In genomic region chr11:123822022-123822421, GRCh38 we compare ENCODE assay signal across 21 cellular contexts. TPM values are rescaled to one million over a fixed set of nuclear protein-coding genes. Genes with fewer than 3 reads are reported as not detected.
DNase-seq lines count a peak whose midpoint lies in the region; ATAC-seq and TF ChIP-seq lines count a peak whose summit lies in the region.
"Had no signal": no experiment of that assay in that cellular context is flagged by ENCODE, and none has a peak within 500 bp of the region (broad histone marks: within the 10 kb centered on the region; RNA-seq: fewer than 3 reads in every experiment).

No MANE protein-coding gene starts in this region.

- H2BK5ac ChIP-seq in mesendoderm (ENCODE audit: low read length): no peak overlapping the region
- no peak overlapping the region for H2BK5ac ChIP-seq in mesenchymal stem cell (ENCODE audit: low read depth, low read length, poor library complexity, severe bottlenecking)

- H3K4me2 ChIP-seq in mesendoderm (ENCODE audit: low read length): no peak overlapping the region
- no peak overlapping the region for H3K4me2 ChIP-seq in mesenchymal stem cell (ENCODE audit: low read length, poor library complexity, severe bottlenecking)

- no peaks in the 10 kb centered on the region for H3K9me3 ChIP-seq in mesenchymal stem cell (ENCODE audit: control insufficient read depth, low read length)
- H3K9me3 ChIP-seq: esophagus muscularis mucosa, thoracic aorta had no signal

- peaks cover 2% of the 10 kb centered on the region for H3K4me1 Mint-ChIP-seq in activated CD4-positive, alpha-beta T cell treated with anti-CD3 and anti-CD28 coated beads, Interleukin-2, amount 10 ng/mL, durations not matched to agents 24 days and 14 days
- no peaks in the 10 kb centered on the region for H3K4me1 Mint-ChIP-seq in activated CD4-positive, alpha-beta T cell treated with anti-CD3 and anti-CD28 coated beads for 36 hours
- H3K4me1 Mint-ChIP-seq in type B pancreatic cell (ENCODE audit: unreplicated experiment): peaks cover 9% of the 10 kb centered on the region
- no peaks in the 10 kb centered on the region for H3K4me1 Mint-ChIP-seq in activated T-cell treated with anti-CD3 and anti-CD28 coated beads, Interleukin-2, amount 50 U/mL, for 24 hours (ENCODE audit: low read depth)
- H3K4me1 Mint-ChIP-seq in CD14-positive monocyte: no peaks in the 10 kb centered on the region

- H3K4me3 Mint-ChIP-seq in activated CD4-positive, alpha-beta T cell treated with anti-CD3 and anti-CD28 coated beads, Interleukin-2, amount 10 ng/mL, durations not matched to agents 24 days and 14 days: no peak overlapping the region
- H3K4me3 Mint-ChIP-seq in activated CD4-positive, alpha-beta T cell treated with anti-CD3 and anti-CD28 coated beads for 36 hours: no peak overlapping the region
- H3K4me3 Mint-ChIP-seq in type B pancreatic cell (peak overlapping the region; percentile 16), CD14-positive monocyte (no peak overlapping the region)
- no peak overlapping the region for H3K4me3 Mint-ChIP-seq in activated T-cell treated with anti-CD3 and anti-CD28 coated beads, Interleukin-2, amount 50 U/mL, for 24 hours

- POLR2A ChIA-PET in activated CD4-positive, alpha-beta T cell treated with anti-CD3 and anti-CD28 coated beads for 36 hours (lab: Charles Lee): no interaction called here

- H4K8ac ChIP-seq in mesendoderm (ENCODE audit: low read depth, low read length) (no peak overlapping the region), mesenchymal stem cell (ENCODE audit: low read length) (no peak overlapping the region)

- H3K9me3 Mint-ChIP-seq in activated CD4-positive, alpha-beta T cell treated with anti-CD3 and anti-CD28 coated beads, Interleukin-2, amount 10 ng/mL, durations not matched to agents 24 days and 14 days: no peaks in the 10 kb centered on the region
- no peaks in the 10 kb centered on the region for H3K9me3 Mint-ChIP-seq in activated CD4-positive, alpha-beta T cell treated with anti-CD3 and anti-CD28 coated beads for 36 hours (ENCODE audit: low read depth)
- H3K9me3 Mint-ChIP-seq in type B pancreatic cell (no peaks in the 10 kb centered on the region), CD14-positive monocyte (peaks cover 0 to 4% (median 2%) of the 10 kb centered on the region in 7 donors)
- H3K9me3 Mint-ChIP-seq in activated T-cell treated with anti-CD3 and anti-CD28 coated beads, Interleukin-2, amount 50 U/mL, for 24 hours: peaks cover 2% of the 10 kb centered on the region

- no peak overlapping the region for H3K4me3 ChIP-seq in mesendoderm (ENCODE audit: low read length)
- no peak overlapping the region for H3K4me3 ChIP-seq in mesenchymal stem cell (ENCODE audit: insufficient read depth in 1 of 2, low read depth in 1 of 2, low read length in 2 of 2)
- H3K4me3 ChIP-seq: esophagus muscularis mucosa, K562, thoracic aorta had no signal

- H3K79me2 ChIP-seq in mesendoderm (ENCODE audit: control insufficient read depth, insufficient read depth, low read length): no peaks in the 10 kb centered on the region

- peak overlapping the region; percentile 5 for H3K27ac Mint-ChIP-seq in activated CD4-positive, alpha-beta T cell treated with anti-CD3 and anti-CD28 coated beads, Interleukin-2, amount 10 ng/mL, durations not matched to agents 24 days and 14 days
- no peak overlapping the region for H3K27ac Mint-ChIP-seq in activated CD4-positive, alpha-beta T cell treated with anti-CD3 and anti-CD28 coated beads for 36 hours
- peak overlapping the region; percentile 88 for H3K27ac Mint-ChIP-seq in type B pancreatic cell
- H3K27ac Mint-ChIP-seq in activated T-cell treated with anti-CD3 and anti-CD28 coated beads, Interleukin-2, amount 50 U/mL, for 24 hours: no peak overlapping the region
- H3K27ac Mint-ChIP-seq in CD14-positive monocyte: no peak overlapping the region

- H3K4ac ChIP-seq in mesendoderm (ENCODE audit: low read depth, low read length) (no peak overlapping the region), mesenchymal stem cell (ENCODE audit: low read depth in 1 of 2, low read length in 2 of 2) (no peak overlapping the region)

- peaks cover 4% of the 10 kb centered on the region for H3K27me3 Mint-ChIP-seq in activated CD4-positive, alpha-beta T cell treated with anti-CD3 and anti-CD28 coated beads, Interleukin-2, amount 10 ng/mL, durations not matched to agents 24 days and 14 days
- H3K27me3 Mint-ChIP-seq in activated CD4-positive, alpha-beta T cell treated with anti-CD3 and anti-CD28 coated beads for 36 hours: peaks cover 11% of the 10 kb centered on the region
- peaks cover under 1% of the 10 kb centered on the region for H3K27me3 Mint-ChIP-seq in type B pancreatic cell
- H3K27me3 Mint-ChIP-seq in activated T-cell treated with anti-CD3 and anti-CD28 coated beads, Interleukin-2, amount 50 U/mL, for 24 hours: peaks cover 16% of the 10 kb centered on the region
- peaks cover 0 to 1% (median 0%) of the 10 kb centered on the region in 3 donors for H3K27me3 Mint-ChIP-seq in CD14-positive monocyte (ENCODE audit: low read depth in 3 of 3)

- intact Hi-C loops in activated CD4-positive, alpha-beta T cell treated with anti-CD3 and anti-CD28 coated beads, Interleukin-2, amount 10 ng/mL, durations not matched to agents 24 days and 14 days (cut with micrococcal nuclease): no loop called here
- intact Hi-C loops in activated CD4-positive, alpha-beta T cell treated with anti-CD3 and anti-CD28 coated beads for 36 hours (cut with DNase I, micrococcal nuclease): no loop called here
- intact Hi-C loops in CD14-positive monocyte (cut with micrococcal nuclease): no loop called here

- no peaks in the 10 kb centered on the region for H3K27me3 ChIP-seq in mesendoderm (ENCODE audit: insufficient read depth, low read length, poor library complexity)
- no peaks in the 10 kb centered on the region for H3K27me3 ChIP-seq in mesenchymal stem cell (ENCODE audit: control insufficient read depth in 1 of 2, insufficient read depth in 1 of 2, low read length in 2 of 2)
- H3K27me3 ChIP-seq: esophagus muscularis mucosa had no signal

- DNase-seq in activated CD4-positive, alpha-beta T cell treated with anti-CD3 and anti-CD28 coated beads, Interleukin-2, amount 10 ng/mL, durations not matched to agents 24 days and 14 days: no peak
- no peak for DNase-seq in activated CD4-positive, alpha-beta T cell treated with anti-CD3 and anti-CD28 coated beads for 36 hours
- peak; percentile 90 for DNase-seq in OCI-M1 (lab: John Stamatoyannopoulos, UW)
- peak; percentile 29 for DNase-seq in mesendoderm
- DNase-seq in type B pancreatic cell (ENCODE audit: extremely low spot score, unreplicated experiment): no peak
- DNase-seq in activated T-cell treated with anti-CD3 and anti-CD28 coated beads, Interleukin-2, amount 50 U/mL, for 24 hours: no peak
- no peak for DNase-seq in CD14-positive monocyte (ENCODE audit: low spot score)
- DNase-seq in mesenchymal stem cell: no peak
- DNase-seq: 8988T; activated CD8-positive, alpha-beta memory T cell treated with anti-CD3 and anti-CD28 coated beads, Interleukin-2, amount 50 U/mL, for 48 hours; activated naive CD4-positive, alpha-beta T cell treated with Interleukin-2 at 50 U/mL for 16 hours; EL; head of caudate nucleus; NCI-H1092 treated with DMSO at 0.1 percent for 48 hours; Right ventricle myocardium superior had no signal

- H2AK5ac ChIP-seq in mesendoderm (ENCODE audit: low read length) (no peak overlapping the region), mesenchymal stem cell (ENCODE audit: low read length, severe bottlenecking) (no peak overlapping the region)

- H2BK120ac ChIP-seq in mesendoderm (ENCODE audit: low read depth, low read length) (no peak overlapping the region), mesenchymal stem cell (ENCODE audit: low read depth, low read length) (no peak overlapping the region)

- H2BK15ac ChIP-seq in mesendoderm (replicated peaks; ENCODE audit: low read depth): peak overlapping the region; percentile 85
- no peak overlapping the region for H2BK15ac ChIP-seq in mesenchymal stem cell (ENCODE audit: low read depth, poor library complexity, severe bottlenecking)

- no peak overlapping the region for H3K14ac ChIP-seq in mesenchymal stem cell (ENCODE audit: low read length in 2 of 2)

- ATAC-seq in activated CD4-positive, alpha-beta T cell treated with anti-CD3 and anti-CD28 coated beads for 36 hours: no peak
- ATAC-seq: K562 had no signal

- H3K56ac ChIP-seq in mesendoderm (ENCODE audit: low read length): no peak overlapping the region

- H3K79me1 ChIP-seq in mesendoderm (ENCODE audit: low read length) (no peaks in the 10 kb centered on the region), mesenchymal stem cell (replicated peaks; ENCODE audit: low read length, poor library complexity, severe bottlenecking) (no peaks in the 10 kb centered on the region)

- no peaks in the 10 kb centered on the region for H3K36me3 Mint-ChIP-seq in activated CD4-positive, alpha-beta T cell treated with anti-CD3 and anti-CD28 coated beads, Interleukin-2, amount 10 ng/mL, durations not matched to agents 24 days and 14 days (ENCODE audit: low read depth)
- no peaks in the 10 kb centered on the region for H3K36me3 Mint-ChIP-seq in activated CD4-positive, alpha-beta T cell treated with anti-CD3 and anti-CD28 coated beads for 36 hours (ENCODE audit: low read depth)
- H3K36me3 Mint-ChIP-seq in type B pancreatic cell (no peaks in the 10 kb centered on the region), CD14-positive monocyte (no peaks in the 10 kb centered on the region)
- H3K36me3 Mint-ChIP-seq in activated T-cell treated with anti-CD3 and anti-CD28 coated beads, Interleukin-2, amount 50 U/mL, for 24 hours (ENCODE audit: low read depth): no peaks in the 10 kb centered on the region

- H3K23ac ChIP-seq in mesendoderm (ENCODE audit: low read length): no peak overlapping the region
- H3K23ac ChIP-seq in mesenchymal stem cell (ENCODE audit: low read length in 2 of 2): no peak overlapping the region

- H3K18ac ChIP-seq in mesendoderm (ENCODE audit: low read length) (peak overlapping the region; percentile 39), mesenchymal stem cell (ENCODE audit: low read depth in 1 of 2, low read length in 2 of 2) (no peak overlapping the region)

- H3K36me3 ChIP-seq in mesendoderm (ENCODE audit: control insufficient read depth, insufficient read depth, low read length): no peaks in the 10 kb centered on the region
- no peaks in the 10 kb centered on the region for H3K36me3 ChIP-seq in mesenchymal stem cell (ENCODE audit: control insufficient read depth in 1 of 2, insufficient read depth in 2 of 2, low read depth in 1 of 2, low read length in 2 of 2)
- H3K36me3 ChIP-seq: esophagus muscularis mucosa, thoracic aorta had no signal

- H4K91ac ChIP-seq in mesenchymal stem cell (ENCODE audit: low read length): no peak overlapping the region

- CTCF ChIA-PET in activated CD4-positive, alpha-beta T cell treated with anti-CD3 and anti-CD28 coated beads for 36 hours (lab: Charles Lee): no interaction called here

- TF ChIP-seq CTCF in type B pancreatic cell (conservative IDR thresholded peaks at IDR 0.05) (no peak), CD14-positive monocyte (IDR thresholded peaks at IDR 0.05) (no peak)

- H4K5ac ChIP-seq in mesendoderm (ENCODE audit: low read length): no peak overlapping the region

- H2BK12ac ChIP-seq in mesenchymal stem cell (ENCODE audit: low read length in 2 of 2): no peak overlapping the region

- no peak overlapping the region for H3K9ac ChIP-seq in mesendoderm (ENCODE audit: low read length)
- no peak overlapping the region for H3K9ac ChIP-seq in mesenchymal stem cell (ENCODE audit: low read length)

- WGBS in mesendoderm (ENCODE audit: extremely low coverage, insufficient coverage, low lambda C conversion rate): no CpG with 5 or more reads among the region's 2 CpGs
- WGBS in mesenchymal stem cell: 3% methylated on average over 2 of the region's 2 CpGs

- H2AFZ ChIP-seq in mesenchymal stem cell (ENCODE audit: low read depth, low read length): no peak overlapping the region

- H3K4me1 ChIP-seq in mesendoderm (ENCODE audit: control insufficient read depth, low read depth, low read length) (no peaks in the 10 kb centered on the region), mesenchymal stem cell (ENCODE audit: control insufficient read depth, insufficient read depth, low read depth, low read length) (no peaks in the 10 kb centered on the region)
- H3K4me1 ChIP-seq: esophagus muscularis mucosa had no signal

- no peak overlapping the region for H3K27ac ChIP-seq in mesendoderm (ENCODE audit: low read depth, low read length)
- no peak overlapping the region for H3K27ac ChIP-seq in mesenchymal stem cell (ENCODE audit: low read length, poor library complexity, severe bottlenecking)
- H3K27ac ChIP-seq: C4-2B, esophagus muscularis mucosa, thoracic aorta had no signal

RNA-seq across cellular contexts. Expression of gene OR6M1, which starts 15.9 kb away (rescaled TPM):
- total RNA-seq in activated CD4-positive, alpha-beta T cell treated with anti-CD3 and anti-CD28 coated beads, Interleukin-2, amount 10 ng/mL, durations not matched to agents 24 days and 14 days: not detected in 2 replicates
- not detected for total RNA-seq in activated CD4-positive, alpha-beta T cell treated with anti-CD3 and anti-CD28 coated beads for 36 hours
- not detected for polyA plus RNA-seq in mesendoderm (2013, experiment 1 of 2)
- not detected for polyA plus RNA-seq in mesendoderm (2013, experiment 2 of 2)
- total RNA-seq in type B pancreatic cell (ENCODE audit: low replicate concordance): not detected in 2 replicates
- polyA plus RNA-seq in CD14-positive monocyte: not detected
- polyA plus RNA-seq in mesenchymal stem cell (2013, experiment 1 of 2): not detected
- polyA plus RNA-seq in mesenchymal stem cell (2013, experiment 2 of 2): not detected
- total RNA-seq: dermis microvascular lymphatic vessel endothelial cell; esophagus muscularis mucosa; K562; Right ventricle myocardium superior; T-helper 2 cell treated with Interferon-gamma antibody and Interleukin-4, amounts not matched to agents 100 ng/mL and 5 ng/mL, for 36 hours; thoracic aorta had no signal
- polyA plus RNA-seq: K562 had no signal

Comparison
In these comparisons a context has a peak if more than half of its experiments do, and no peak if none do; other contexts are left out.
1. H3K27ac Mint-ChIP-seq: peak in activated CD4-positive, alpha-beta T cell treated with anti-CD3 and anti-CD28 coated beads, Interleukin-2, amount 10 ng/mL, durations not matched to agents 24 days and 14 days (single experiment) and type B pancreatic cell (single experiment); none in activated CD4-positive, alpha-beta T cell treated with anti-CD3 and anti-CD28 coated beads for 36 hours (single experiment), activated T-cell treated with anti-CD3 and anti-CD28 coated beads, Interleukin-2, amount 50 U/mL, for 24 hours (single experiment) and CD14-positive monocyte (0 of 7).
2. DNase-seq: peak in OCI-M1 (single experiment) and mesendoderm (single experiment); none in activated CD4-positive, alpha-beta T cell treated with anti-CD3 and anti-CD28 coated beads, Interleukin-2, amount 10 ng/mL, durations not matched to agents 24 days and 14 days (single experiment), activated CD4-positive, alpha-beta T cell treated with anti-CD3 and anti-CD28 coated beads for 36 hours (single experiment), type B pancreatic cell (single experiment), activated T-cell treated with anti-CD3 and anti-CD28 coated beads, Interleukin-2, amount 50 U/mL, for 24 hours (single experiment), CD14-positive monocyte (single experiment) and mesenchymal stem cell (single experiment).